Comparison of ENCODE assay signal across 28 cellular contexts in the genomic region with DNA sequence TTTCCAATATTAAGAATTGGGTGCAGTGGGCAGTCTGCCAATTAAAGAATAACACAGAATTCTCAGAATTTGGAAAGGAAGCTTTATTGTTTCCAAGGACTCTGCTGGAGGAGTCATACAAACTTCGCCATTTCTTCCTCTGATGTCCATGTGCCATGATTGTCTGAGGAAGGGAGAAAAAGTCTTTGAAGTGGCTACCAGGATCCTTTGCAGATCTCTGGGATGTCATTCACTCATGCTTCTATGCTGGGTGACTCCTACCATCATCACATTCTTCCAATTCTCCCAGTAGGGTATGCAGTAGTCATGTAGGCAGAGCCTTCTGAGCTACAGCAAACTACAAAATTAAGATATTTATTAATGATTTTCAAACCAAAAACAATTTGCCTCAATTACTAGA.
"Had no signal": no experiment of that assay in that cellular context is flagged by ENCODE, and none has a peak within 500 bp of the region (broad histone marks: within the 10 kb centered on the region; RNA-seq: fewer than 3 reads in every experiment).

No MANE protein-coding gene starts in this region.

- H3K9me3 ChIP-seq: ascending aorta had no signal

- H3K36me3 Mint-ChIP-seq: activated naive CD4-positive, alpha-beta T cell treated with anti-CD3 and anti-CD28 coated beads, Interleukin-2, amount 10 ng/mL, durations not matched to agents 7 days and 5 days; activated naive CD4-positive, alpha-beta T cell treated with anti-CD3 and anti-CD28 coated beads, Interleukin-2, amount 50 U/mL, for 72 hours; activated naive CD8-positive, alpha-beta T cell treated with anti-CD3 and anti-CD28 coated beads, Interleukin-2, amount 10 ng/mL, durations not matched to agents 7 days and 5 days had no signal

- H3K4me3 Mint-ChIP-seq: activated B cell treated with CpG ODN at 0.5 μM for 24 hours; activated naive CD4-positive, alpha-beta T cell treated with anti-CD3 and anti-CD28 coated beads, Interleukin-2, amount 10 ng/mL, durations not matched to agents 7 days and 5 days; activated naive CD8-positive, alpha-beta T cell treated with anti-CD3 and anti-CD28 coated beads, Interleukin-2, amount 10 ng/mL, durations not matched to agents 7 days and 5 days; activated T-cell treated with anti-CD3 and anti-CD28 coated beads, Interleukin-2, amount 50 U/mL, for 24 hours; activated T-cell treated with anti-CD3 and anti-CD28 coated beads, Interleukin-2, amount 50 U/mL, for 72 hours; central memory CD8-positive, alpha-beta T cell; dendritic cell treated with granulocyte-macrophage colony-stimulating factor and Interleukin-4, amounts not matched to agents 40 ng/mL and 50 ng/mL, for 4 days; endodermal cell; T-helper 17 cell; T-helper 2 cell treated with Interferon-gamma antibody and Interleukin-4, amounts not matched to agents 5 μg/mL and 100 μg/mL, for 36 hours had no signal

- H3K9me3 Mint-ChIP-seq: activated B cell treated with CpG ODN at 0.5 μM for 24 hours; activated naive CD4-positive, alpha-beta T cell treated with anti-CD3 and anti-CD28 coated beads, Interleukin-2, amount 10 ng/mL, durations not matched to agents 7 days and 5 days; activated naive CD4-positive, alpha-beta T cell treated with anti-CD3 and anti-CD28 coated beads, Interleukin-2, amount 50 U/mL, for 72 hours; activated naive CD8-positive, alpha-beta T cell treated with anti-CD3 and anti-CD28 coated beads, Interleukin-2, amount 10 ng/mL, durations not matched to agents 7 days and 5 days; activated T-cell treated with anti-CD3 and anti-CD28 coated beads, Interleukin-2, amount 50 U/mL, for 24 hours; activated T-cell treated with anti-CD3 and anti-CD28 coated beads, Interleukin-2, amount 50 U/mL, for 72 hours; central memory CD8-positive, alpha-beta T cell; dendritic cell treated with granulocyte-macrophage colony-stimulating factor and Interleukin-4, amounts not matched to agents 40 ng/mL and 50 ng/mL, for 4 days; endodermal cell; T-helper 2 cell treated with Interferon-gamma antibody and Interleukin-4, amounts not matched to agents 5 μg/mL and 100 μg/mL, for 36 hours had no signal

- H3K27ac Mint-ChIP-seq: activated B cell treated with CpG ODN at 0.5 μM for 24 hours; activated naive CD4-positive, alpha-beta T cell treated with anti-CD3 and anti-CD28 coated beads, Interleukin-2, amount 10 ng/mL, durations not matched to agents 7 days and 5 days; activated naive CD4-positive, alpha-beta T cell treated with anti-CD3 and anti-CD28 coated beads, Interleukin-2, amount 50 U/mL, for 72 hours; activated naive CD8-positive, alpha-beta T cell treated with anti-CD3 and anti-CD28 coated beads, Interleukin-2, amount 10 ng/mL, durations not matched to agents 7 days and 5 days; activated T-cell treated with anti-CD3 and anti-CD28 coated beads, Interleukin-2, amount 50 U/mL, for 24 hours; activated T-cell treated with anti-CD3 and anti-CD28 coated beads, Interleukin-2, amount 50 U/mL, for 72 hours; dendritic cell treated with granulocyte-macrophage colony-stimulating factor and Interleukin-4, amounts not matched to agents 40 ng/mL and 50 ng/mL, for 4 days; endodermal cell; T-helper 17 cell; T-helper 2 cell treated with Interferon-gamma antibody and Interleukin-4, amounts not matched to agents 5 μg/mL and 100 μg/mL, for 36 hours had no signal

- H3K27ac ChIP-seq: ascending aorta, brain microvascular endothelial cell, coronary artery, dorsolateral prefrontal cortex, VCaP had no signal

- H3K36me3 ChIP-seq: ascending aorta, brain microvascular endothelial cell had no signal

- H3K27me3 ChIP-seq: ascending aorta, brain microvascular endothelial cell, dorsolateral prefrontal cortex had no signal

- DNase-seq: activated B cell treated with CpG ODN at 0.5 μM for 24 hours; activated CD4-positive, alpha-beta T cell treated with anti-CD3 and anti-CD28 coated beads for 48 hours; activated CD4-positive, alpha-beta T cell treated with anti-CD3 and anti-CD28 coated beads, Interleukin-2, amount 50 U/mL, for 1 hour; activated CD4-positive, alpha-beta T cell treated with anti-CD3 and anti-CD28 coated beads, Interleukin-2, amount 50 U/mL, for 48 hours; activated CD8-positive, alpha-beta memory T cell treated with anti-CD3 and anti-CD28 coated beads, Interleukin-2, amount 50 U/mL, for 48 hours; activated gamma-delta T cell; activated naive CD4-positive, alpha-beta T cell; activated naive CD4-positive, alpha-beta T cell treated with anti-CD3 and anti-CD28 coated beads, Interleukin-2, amount 10 ng/mL, durations not matched to agents 7 days and 5 days; activated naive CD8-positive, alpha-beta T cell treated with anti-CD3 and anti-CD28 coated beads, Interleukin-2, amount 10 ng/mL, durations not matched to agents 7 days and 5 days; activated T-cell treated with anti-CD3 and anti-CD28 coated beads for 4 hours; activated T-cell treated with anti-CD3 and anti-CD28 coated beads, Interleukin-2, amount 50 U/mL, for 24 hours; activated T-cell treated with anti-CD3 and anti-CD28 coated beads, Interleukin-2, amount 50 U/mL, for 72 hours; brain microvascular endothelial cell; dorsolateral prefrontal cortex; effector memory CD4-positive, alpha-beta T cell; endodermal cell; foreskin fibroblast; head of caudate nucleus; T-helper 1 cell; T-helper 17 cell; T1000 had no signal

- H3K4me3 ChIP-seq: ascending aorta, coronary artery, dorsolateral prefrontal cortex had no signal
